ENCODE assay signal across 21 cellular contexts in genomic region chr19:7376151-7376852, GRCh38. TPM values are rescaled to one million over a fixed set of nuclear protein-coding genes. Genes with fewer than 3 reads are reported as not detected.
DNase-seq lines count a peak whose midpoint lies in the region; ATAC-seq, FAIRE-seq and TF ChIP-seq lines count a peak whose summit lies in the region.
"Had no signal": no experiment of that assay in that cellular context is flagged by ENCODE, and none has a peak within 500 bp of the region (broad histone marks: within the 10 kb centered on the region; RNA-seq: fewer than 3 reads in every experiment).

No MANE protein-coding gene starts in this region.

- peak overlapping the region; percentile 8; the same call in 1 of the 2 replicates for H3K9ac ChIP-seq in HUES64 (ENCODE audit: low read depth, low read length)
- H3K9ac ChIP-seq in kidney (ENCODE audit: low read length in 2 of 2): no peak overlapping the region

- no peak for TF ChIP-seq CTCF in kidney (IDR thresholded peaks at IDR 0.05; ENCODE audit: borderline replicate concordance, extremely low read depth, insufficient read depth)
- no peak for TF ChIP-seq CTCF in brain microvascular endothelial cell (IDR thresholded peaks at IDR 0.05; ENCODE audit: low read depth, low read length, missing control alignments)
- no peak for TF ChIP-seq CTCF in right atrium auricular region (IDR thresholded peaks at IDR 0.05)

- peak; percentile 41 for DNase-seq in kidney
- DNase-seq in stimulated activated naive B cell treated with anti-CD40 and anti-IgM and Interleukin-4, amounts not matched to agents 10 μg/mL and 1 μg/mL and 100 μg/mL, for 72 hours: no peak
- DNase-seq in brain microvascular endothelial cell: no peak
- DNase-seq in Right ventricle myocardium superior: no peak
- no peak for DNase-seq in right atrium auricular region (ENCODE audit: low spot score)
- DNase-seq: activated CD4-positive, alpha-beta T cell treated with anti-CD3 and anti-CD28 coated beads for 1 hour; activated CD8-positive, alpha-beta memory T cell treated with anti-CD3 and anti-CD28 coated beads, Interleukin-2, amount 50 U/mL, for 4 hours; foreskin melanocyte; GF-D8; HFFc6; NCI-H1417 treated with DMSO at 0.1 percent for 48 hours; NCI-H2171; OCI-M1; stimulated activated CD4-positive, alpha-beta T cell treated with anti-CD3 and anti-CD28 coated beads, Interleukin-2, amount 100 ng/mL, for 48 hours; substantia nigra; T1000 had no signal

- no peak for FAIRE-seq in kidney (lab: Jason Lieb, UNC)
- FAIRE-seq: GM12891, pancreas had no signal

- 67% methylated on average over 6 of the region's 6 CpGs for WGBS in HUES64

- peak overlapping the region; percentile 60; the same call in 1 of the 2 replicates for H3K27ac ChIP-seq in HUES64 (ENCODE audit: low read depth, low read length)
- no peak overlapping the region for H3K27ac ChIP-seq in kidney (ENCODE audit: low read depth in 2 of 2, low read length in 2 of 2)
- H3K27ac ChIP-seq in brain microvascular endothelial cell: no peak overlapping the region
- no peak overlapping the region for H3K27ac ChIP-seq in right atrium auricular region
- H3K27ac ChIP-seq: pancreas, SK-N-MC had no signal

- H3K4me1 Mint-ChIP-seq in activated T-helper 17 cell treated with anti-CD3 and anti-CD28 coated beads, Interleukin-2, amount 50 U/mL, for 72 hours: peaks cover 7% of the 10 kb centered on the region
- H3K4me1 Mint-ChIP-seq in stimulated activated naive B cell treated with anti-CD40 and anti-IgM and Interleukin-4, amounts not matched to agents 10 μg/mL and 1 μg/mL and 100 μg/mL, for 72 hours: peaks cover 0 to 23% of the 10 kb centered on the region in 2 donors

- H3K4me3 ChIP-seq in HUES64 (ENCODE audit: low read length) (no peak overlapping the region), kidney (ENCODE audit: low read length in 2 of 2) (no peak overlapping the region), brain microvascular endothelial cell (ENCODE audit: low read depth, low read length) (no peak overlapping the region), right atrium auricular region (no peak overlapping the region)
- H3K4me3 ChIP-seq: pancreas, SK-N-MC had no signal

- H3K27me3 ChIP-seq in HUES64 (ENCODE audit: insufficient read depth, low read length): no peaks in the 10 kb centered on the region
- no peaks in the 10 kb centered on the region for H3K27me3 ChIP-seq in brain microvascular endothelial cell (replicated peaks)
- no peaks in the 10 kb centered on the region for H3K27me3 ChIP-seq in right atrium auricular region
- H3K27me3 ChIP-seq: pancreas had no signal

- H3K4me3 Mint-ChIP-seq in activated T-helper 17 cell treated with anti-CD3 and anti-CD28 coated beads, Interleukin-2, amount 50 U/mL, for 72 hours: no peak overlapping the region
- H3K4me3 Mint-ChIP-seq in stimulated activated naive B cell treated with anti-CD40 and anti-IgM and Interleukin-4, amounts not matched to agents 10 μg/mL and 1 μg/mL and 100 μg/mL, for 72 hours: no peak overlapping the region
- H3K4me3 Mint-ChIP-seq: HFFc6 had no signal

- H3K4me1 ChIP-seq in HUES64 (ENCODE audit: insufficient read depth, low read length) (peaks cover 12% of the 10 kb centered on the region; the same call in 1 of the 2 replicates), kidney (ENCODE audit: control insufficient read depth in 1 of 2, insufficient read depth in 1 of 2, low read depth in 1 of 2, low read length in 2 of 2) (no peaks in the 10 kb centered on the region), right atrium auricular region (no peaks in the 10 kb centered on the region)
- H3K4me1 ChIP-seq: pancreas had no signal

- H3K27me3 Mint-ChIP-seq in activated T-helper 17 cell treated with anti-CD3 and anti-CD28 coated beads, Interleukin-2, amount 50 U/mL, for 72 hours: no peaks in the 10 kb centered on the region
- no peaks in the 10 kb centered on the region for H3K27me3 Mint-ChIP-seq in stimulated activated naive B cell treated with anti-CD40 and anti-IgM and Interleukin-4, amounts not matched to agents 10 μg/mL and 1 μg/mL and 100 μg/mL, for 72 hours

- H3K9me3 Mint-ChIP-seq in activated T-helper 17 cell treated with anti-CD3 and anti-CD28 coated beads, Interleukin-2, amount 50 U/mL, for 72 hours: no peaks in the 10 kb centered on the region
- no peaks in the 10 kb centered on the region for H3K9me3 Mint-ChIP-seq in stimulated activated naive B cell treated with anti-CD40 and anti-IgM and Interleukin-4, amounts not matched to agents 10 μg/mL and 1 μg/mL and 100 μg/mL, for 72 hours
- H3K9me3 Mint-ChIP-seq: HFFc6 had no signal

- H3K36me3 Mint-ChIP-seq in activated T-helper 17 cell treated with anti-CD3 and anti-CD28 coated beads, Interleukin-2, amount 50 U/mL, for 72 hours (ENCODE audit: low read depth): peaks cover 84% of the 10 kb centered on the region
- H3K36me3 Mint-ChIP-seq in stimulated activated naive B cell treated with anti-CD40 and anti-IgM and Interleukin-4, amounts not matched to agents 10 μg/mL and 1 μg/mL and 100 μg/mL, for 72 hours: peaks cover 3 to 14% of the 10 kb centered on the region in 2 donors

- H3K36me3 ChIP-seq in HUES64 (ENCODE audit: insufficient read depth, low read length) (no peaks in the 10 kb centered on the region), kidney (ENCODE audit: control insufficient read depth in 1 of 2, insufficient read depth in 2 of 2, low read length in 2 of 2) (no peaks in the 10 kb centered on the region), brain microvascular endothelial cell (replicated peaks) (no peaks in the 10 kb centered on the region), right atrium auricular region (no peaks in the 10 kb centered on the region)
- H3K36me3 ChIP-seq: pancreas had no signal

- in situ Hi-C loops in brain microvascular endothelial cell (cut with HindIII; ENCODE audit: low pct_ligation_motif_present, low sequenced_read_pairs): no loop called here

- intact Hi-C loops in kidney (cut with DNase I) (no loop called here), Right ventricle myocardium superior (cut with DNase I) (no loop called here)

- no peak for ATAC-seq in activated T-helper 17 cell treated with anti-CD3 and anti-CD28 coated beads, Interleukin-2, amount 50 U/mL, for 72 hours (replicated peaks)
- no peak for ATAC-seq in stimulated activated naive B cell treated with anti-CD40 and anti-IgM and Interleukin-4, amounts not matched to agents 10 μg/mL and 1 μg/mL and 100 μg/mL, for 72 hours (replicated peaks)
- no peak for ATAC-seq in Right ventricle myocardium superior (ENCODE audit: poor library complexity)
- ATAC-seq: pancreas had no signal

- H3K27ac Mint-ChIP-seq in activated T-helper 17 cell treated with anti-CD3 and anti-CD28 coated beads, Interleukin-2, amount 50 U/mL, for 72 hours: peak overlapping the region; percentile 56
- peak overlapping the region; percentile 80 for H3K27ac Mint-ChIP-seq in stimulated activated naive B cell treated with anti-CD40 and anti-IgM and Interleukin-4, amounts not matched to agents 10 μg/mL and 1 μg/mL and 100 μg/mL, for 72 hours
- H3K27ac Mint-ChIP-seq: HFFc6 had no signal

- H3K9me3 ChIP-seq in HUES64 (ENCODE audit: insufficient read depth, low read depth, low read length) (no peaks in the 10 kb centered on the region), kidney (ENCODE audit: control insufficient read depth in 1 of 2, low read length in 2 of 2) (no peaks in the 10 kb centered on the region), right atrium auricular region (no peaks in the 10 kb centered on the region)
- H3K9me3 ChIP-seq: pancreas had no signal

RNA-seq across cellular contexts. Expression of gene ARHGEF18, which starts 27.6 kb away (rescaled TPM):
- 19.4 TPM for polyA plus RNA-seq in HUES64 (2013, experiment 1 of 2)
- 18.8 TPM for polyA plus RNA-seq in HUES64 (2013, experiment 2 of 2)
- total RNA-seq in activated T-helper 17 cell treated with anti-CD3 and anti-CD28 coated beads, Interleukin-2, amount 50 U/mL, for 72 hours: 10 to 100 TPM; 47.8 to 58.6 TPM
- total RNA-seq in kidney (42.6 TPM), Right ventricle myocardium superior (7.0 TPM), right atrium auricular region (10 to 100 TPM in 1 of 2 donors, 1 to 10 TPM in 1; 8.3 to 14.0 TPM)
- polyA plus RNA-seq in kidney (ENCODE audit: insufficient read depth, low read depth, low replicate concordance): 18.5 TPM
